In genomic region chr2:10297950-10298349, GRCh38 we compare ENCODE assay signal across 8 cellular contexts. TPM values are rescaled to one million over a fixed set of nuclear protein-coding genes. Genes with fewer than 3 reads are reported as not detected.
A peak's percentile ranks its signal among the peaks of the same experiment; 100 is the strongest.
DNase-seq lines count a peak whose midpoint lies in the region; ATAC-seq and TF ChIP-seq lines count a peak whose summit lies in the region.

No MANE protein-coding gene starts in this region.

- peaks cover 21% of the 10 kb centered on the region for H3K4me1 ChIP-seq in left ventricle myocardium inferior

- TF ChIP-seq CTCF in NB4 (IDR thresholded peaks at IDR 0.05; ENCODE audit: low read depth, low read length) (no peak), left ventricle myocardium inferior (IDR thresholded peaks at IDR 0.05; ENCODE audit: borderline replicate concordance) (no peak)

- H3K27me3 ChIP-seq in left ventricle myocardium inferior (ENCODE audit: low read depth), result no peaks in the 10 kb centered on the region

- ATAC-seq in HG03469 (IDR thresholded peaks at IDR 0.05; ENCODE audit: unreplicated experiment), result no peak

- intact Hi-C loops in left ventricle myocardium inferior (cut with micrococcal nuclease), result no loop called here

- no peak overlapping the region for H3K4me3 ChIP-seq in NB4 (ENCODE audit: low read depth, low read length)
- no peak overlapping the region for H3K4me3 ChIP-seq in left ventricle myocardium inferior

- peak overlapping the region; percentile 55 for H3K27ac ChIP-seq in left ventricle myocardium inferior (replicated peaks)

- DNase-seq in AG08395 (ENCODE audit: low spot score) (peak; percentile 93), NB4 (ENCODE audit: low read depth) (peak; percentile 90), left ventricle myocardium inferior (no peak), mucosa of gallbladder (ENCODE audit: low spot score) (no peak), NCI-H446 (lab: John Stamatoyannopoulos, UW) (no peak)
- peak; percentile 56 for DNase-seq in activated T-cell treated with anti-CD3 and anti-CD28 coated beads, Interleukin-2, amount 50 U/mL, for 1 hour
- peak; percentile 46 to 49 for DNase-seq in stimulated activated CD8-positive, alpha-beta memory T cell treated with anti-CD3 and anti-CD28 coated beads, Interleukin-15, amount 100 ng/mL, for 48 hours (ENCODE audit: low read depth in 2 of 2)

- peaks cover 22% of the 10 kb centered on the region for H3K9me3 ChIP-seq in left ventricle myocardium inferior (replicated peaks)

- no peak for TF ChIP-seq POLR2A in NB4 (IDR thresholded peaks at IDR 0.05; ENCODE audit: extremely low read depth, insufficient read length)

- no peaks in the 10 kb centered on the region for H3K36me3 ChIP-seq in left ventricle myocardium inferior

RNA-seq across cellular contexts. Expression of gene HPCAL1, which starts 4.8 kb away (rescaled TPM):
- total RNA-seq in left ventricle myocardium inferior (29.4 TPM), mucosa of gallbladder (44.0 TPM)

Comparison
In these comparisons a context has a peak if more than half of its experiments do, and no peak if none do; other contexts are left out.
1. DNase-seq: peak in AG08395 (single experiment), NB4 (single experiment), activated T-cell treated with anti-CD3 and anti-CD28 coated beads, Interleukin-2, amount 50 U/mL, for 1 hour (single experiment) and stimulated activated CD8-positive, alpha-beta memory T cell treated with anti-CD3 and anti-CD28 coated beads, Interleukin-15, amount 100 ng/mL, for 48 hours (2 of 2); none in left ventricle myocardium inferior (single experiment), mucosa of gallbladder (single experiment) and NCI-H446 (0 of 2).